21 cellular contexts compared by ENCODE assay signal in genomic region chr3:107366766-107367165, GRCh38. TPM values are rescaled to one million over a fixed set of nuclear protein-coding genes. Genes with fewer than 3 reads are reported as not detected.
DNase-seq lines count a peak whose midpoint lies in the region; ATAC-seq and TF ChIP-seq lines count a peak whose summit lies in the region.
"Had no signal": no experiment of that assay in that cellular context is flagged by ENCODE, and none has a peak within 500 bp of the region (broad histone marks: within the 10 kb centered on the region; RNA-seq: fewer than 3 reads in every experiment).

No MANE protein-coding gene starts in this region.

- no peaks in the 10 kb centered on the region; the same call in 1 of the 2 replicates for H3K36me3 ChIP-seq in GM23338 (ENCODE audit: insufficient read depth)
- H3K36me3 ChIP-seq: tibial artery had no signal

- peaks cover 18% of the 10 kb centered on the region for H3K4me1 Mint-ChIP-seq in GM23338
- peaks cover 19% of the 10 kb centered on the region for H3K4me1 Mint-ChIP-seq in chondrocyte (ENCODE audit: low read depth)
- peaks cover 1% of the 10 kb centered on the region for H3K4me1 Mint-ChIP-seq in activated T-helper 2 cell treated with anti-CD3 and anti-CD28 coated beads, Interferon-gamma antibody, Interleukin-2, Interleukin-4, amounts not matched to agents 10 μg/mL and 5 μg/mL and 100 μg/mL, durations not matched to agents 14 hours and 24 hours and 36 hours (ENCODE audit: low read depth)
- H3K4me1 Mint-ChIP-seq: activated naive CD8-positive, alpha-beta T cell treated with anti-CD3 and anti-CD28 coated beads, Interleukin-2, amount 10 ng/mL, durations not matched to agents 7 days and 5 days; central memory CD8-positive, alpha-beta T cell; neural crest cell had no signal

- peak overlapping the region; percentile 71 for H3K27ac ChIP-seq in GM23338 (ENCODE audit: low read depth)
- H3K27ac ChIP-seq: tibial artery had no signal

- H3K4me2 ChIP-seq in GM23338, result peak overlapping the region; percentile 2; the same call in 1 of the 2 replicates

- intact Hi-C loops in activated T-helper 2 cell treated with anti-CD3 and anti-CD28 coated beads, Interferon-gamma antibody, Interleukin-2, Interleukin-4, amounts not matched to agents 10 μg/mL and 5 μg/mL and 100 μg/mL, durations not matched to agents 14 hours and 24 hours and 36 hours (cut with micrococcal nuclease), result no loop called here
- intact Hi-C loops in left colon (cut with DNase I, micrococcal nuclease), result no loop called here

- ATAC-seq in GM23338 (peak; percentile 85), left colon (no peak)
- ATAC-seq: right cardiac atrium had no signal

- DNase-seq in GM23338 (ENCODE audit: low spot score), result peak; percentile 66
- peak; percentile 71 for DNase-seq in NCI-H226
- DNase-seq in chondrocyte (ENCODE audit: low spot score), result no peak
- peak; percentile 3 for DNase-seq in myocyte (ENCODE audit: low read depth)
- DNase-seq in HEK293T (ENCODE audit: extremely low spot score), result no peak
- no peak for DNase-seq in activated T-helper 2 cell treated with anti-CD3 and anti-CD28 coated beads, Interferon-gamma antibody, Interleukin-2, Interleukin-4, amounts not matched to agents 10 μg/mL and 5 μg/mL and 100 μg/mL, durations not matched to agents 14 hours and 24 hours and 36 hours (ENCODE audit: low spot score)
- DNase-seq in left colon, result no peak
- DNase-seq in foreskin melanocyte, result no peak
- DNase-seq: activated CD4-positive, CD25-positive, alpha-beta regulatory T cell treated with anti-CD3 and anti-CD28 coated beads, Interleukin-2, amount 50 U/mL, for 72 hours; activated naive CD8-positive, alpha-beta T cell treated with anti-CD3 and anti-CD28 coated beads, Interleukin-2, amount 10 ng/mL, durations not matched to agents 7 days and 5 days; activated T-cell treated with anti-CD3 and anti-CD28 coated beads, Interleukin-2, amount 50 U/mL, for 1 hour; DMS79; glutamatergic neuron; NCI-H1417 treated with DMSO at 0.1 percent for 48 hours; NCI-H345; right cardiac atrium; tibial artery had no signal

- POLR2A ChIA-PET in HEK293T (lab: Yijun Ruan, JAX), result no interaction called here

- H2AFZ ChIP-seq in GM23338, result no peak overlapping the region

- no peak overlapping the region for H3K4me3 ChIP-seq in GM23338
- H3K4me3 ChIP-seq: tibial artery had no signal

- H3K4me1 ChIP-seq in GM23338 (ENCODE audit: insufficient read depth), result peaks cover 32% of the 10 kb centered on the region

- CTCF ChIA-PET in HEK293T (lab: Yijun Ruan, JAX), result no interaction called here

- TF ChIP-seq CTCF in GM23338 (conservative IDR thresholded peaks at IDR 0.05; ENCODE audit: low read depth in 2 of 2) (no peak), chondrocyte (IDR thresholded peaks at IDR 0.05) (no peak)

- no peaks in the 10 kb centered on the region for H4K20me1 ChIP-seq in GM23338 (replicated peaks; ENCODE audit: insufficient read depth)

- H3K27me3 ChIP-seq in GM23338 (ENCODE audit: insufficient read depth), result no peaks in the 10 kb centered on the region
- H3K27me3 ChIP-seq: tibial artery had no signal

- peak overlapping the region; percentile 84 for H3K27ac Mint-ChIP-seq in GM23338
- H3K27ac Mint-ChIP-seq in chondrocyte (ENCODE audit: unreplicated experiment), result peak overlapping the region; percentile 58
- H3K27ac Mint-ChIP-seq in activated T-helper 2 cell treated with anti-CD3 and anti-CD28 coated beads, Interferon-gamma antibody, Interleukin-2, Interleukin-4, amounts not matched to agents 10 μg/mL and 5 μg/mL and 100 μg/mL, durations not matched to agents 14 hours and 24 hours and 36 hours, result no peak overlapping the region
- H3K27ac Mint-ChIP-seq: activated naive CD8-positive, alpha-beta T cell treated with anti-CD3 and anti-CD28 coated beads, Interleukin-2, amount 10 ng/mL, durations not matched to agents 7 days and 5 days had no signal

- no peaks in the 10 kb centered on the region for H3K9me2 ChIP-seq in GM23338 (ENCODE audit: insufficient read depth)

- H3K36me3 Mint-ChIP-seq in GM23338 (ENCODE audit: low read depth) (peaks cover 11% of the 10 kb centered on the region; the same call in 2 of the 3 replicates), chondrocyte (ENCODE audit: low read depth) (peaks cover 2% of the 10 kb centered on the region)
- H3K36me3 Mint-ChIP-seq in activated T-helper 2 cell treated with anti-CD3 and anti-CD28 coated beads, Interferon-gamma antibody, Interleukin-2, Interleukin-4, amounts not matched to agents 10 μg/mL and 5 μg/mL and 100 μg/mL, durations not matched to agents 14 hours and 24 hours and 36 hours (ENCODE audit: low read depth), result no peaks in the 10 kb centered on the region
- H3K36me3 Mint-ChIP-seq: activated naive CD8-positive, alpha-beta T cell treated with anti-CD3 and anti-CD28 coated beads, Interleukin-2, amount 10 ng/mL, durations not matched to agents 7 days and 5 days; CD14-positive monocyte had no signal

- no peaks in the 10 kb centered on the region for H3K79me2 ChIP-seq in GM23338 (replicated peaks; ENCODE audit: insufficient read depth)

- no peaks in the 10 kb centered on the region for H3F3A ChIP-seq in GM23338 (replicated peaks; ENCODE audit: low read depth)

- H3K9me3 Mint-ChIP-seq in GM23338 (peaks cover 7% of the 10 kb centered on the region; the same call in 2 of the 3 replicates), chondrocyte (ENCODE audit: low read depth) (no peaks in the 10 kb centered on the region)
- H3K9me3 Mint-ChIP-seq in activated T-helper 2 cell treated with anti-CD3 and anti-CD28 coated beads, Interferon-gamma antibody, Interleukin-2, Interleukin-4, amounts not matched to agents 10 μg/mL and 5 μg/mL and 100 μg/mL, durations not matched to agents 14 hours and 24 hours and 36 hours, result no peaks in the 10 kb centered on the region
- H3K9me3 Mint-ChIP-seq: central memory CD8-positive, alpha-beta T cell had no signal

- H3K4me3 Mint-ChIP-seq in GM23338, result no peak overlapping the region
- no peak overlapping the region for H3K4me3 Mint-ChIP-seq in chondrocyte (ENCODE audit: unreplicated experiment)
- no peak overlapping the region for H3K4me3 Mint-ChIP-seq in activated T-helper 2 cell treated with anti-CD3 and anti-CD28 coated beads, Interferon-gamma antibody, Interleukin-2, Interleukin-4, amounts not matched to agents 10 μg/mL and 5 μg/mL and 100 μg/mL, durations not matched to agents 14 hours and 24 hours and 36 hours (ENCODE audit: low read depth)
- H3K4me3 Mint-ChIP-seq: activated naive CD8-positive, alpha-beta T cell treated with anti-CD3 and anti-CD28 coated beads, Interleukin-2, amount 10 ng/mL, durations not matched to agents 7 days and 5 days; central memory CD8-positive, alpha-beta T cell; neural crest cell had no signal

- H3K27me3 Mint-ChIP-seq in GM23338 (ENCODE audit: insufficient read depth, low read depth, poor library complexity), result peaks cover 2% of the 10 kb centered on the region
- no peaks in the 10 kb centered on the region for H3K27me3 Mint-ChIP-seq in chondrocyte (ENCODE audit: low read depth)
- peaks cover 5% of the 10 kb centered on the region for H3K27me3 Mint-ChIP-seq in activated T-helper 2 cell treated with anti-CD3 and anti-CD28 coated beads, Interferon-gamma antibody, Interleukin-2, Interleukin-4, amounts not matched to agents 10 μg/mL and 5 μg/mL and 100 μg/mL, durations not matched to agents 14 hours and 24 hours and 36 hours (ENCODE audit: low read depth)

TF ChIP-seq in GM23338, 12 proteins besides CTCF, POLR2A, EP300 and RAD21 (continues in another document):
- TF ChIP-seq STAT1 (IDR thresholded peaks at IDR 0.05; ENCODE audit: unreplicated experiment), result no peak
- no peak for TF ChIP-seq CREB1 (CRISPR knock-in tag; IDR thresholded peaks at IDR 0.05; ENCODE audit: low read depth)
- TF ChIP-seq ETS1 (IDR thresholded peaks at IDR 0.05), result no peak
- no peak for TF ChIP-seq EZH2phosphoT487 (IDR thresholded peaks at IDR 0.05; ENCODE audit: unreplicated experiment)
- no peak for TF ChIP-seq POLR2AphosphoS5 (IDR thresholded peaks at IDR 0.05; ENCODE audit: low read depth)
- no peak for TF ChIP-seq NANOG (IDR thresholded peaks at IDR 0.05; ENCODE audit: borderline replicate concordance)

TF ChIP-seq in HEK293T, 16 proteins besides CTCF, POLR2A, EP300 and RAD21:
- TF ChIP-seq HDGF (IDR thresholded peaks at IDR 0.05; ENCODE audit: borderline replicate concordance) (no peak), TARDBP (IDR thresholded peaks at IDR 0.05) (no peak), ELF4 (IDR thresholded peaks at IDR 0.05) (no peak), L3MBTL2 (conservative IDR thresholded peaks at IDR 0.05) (no peak), FOXA1 (IDR thresholded peaks at IDR 0.05) (no peak), NFRKB (IDR thresholded peaks at IDR 0.05) (no peak), SP1 (IDR thresholded peaks at IDR 0.05) (no peak), CTBP1 (IDR thresholded peaks at IDR 0.05; ENCODE audit: borderline replicate concordance) (no peak), ARNT (IDR thresholded peaks at IDR 0.05) (no peak), FOXM1 (IDR thresholded peaks at IDR 0.05; ENCODE audit: borderline replicate concordance) (no peak), LEF1 (IDR thresholded peaks at IDR 0.05; ENCODE audit: borderline replicate concordance) (no peak), SUZ12 (IDR thresholded peaks at IDR 0.05) (no peak), FOXK2 (IDR thresholded peaks at IDR 0.05) (no peak), BHLHE40 (IDR thresholded peaks at IDR 0.05; ENCODE audit: borderline replicate concordance) (no peak), ZNF384 (IDR thresholded peaks at IDR 0.05) (no peak), PKNOX1 (IDR thresholded peaks at IDR 0.05) (no peak)

RNA-seq across cellular contexts. Expression of gene CCDC54, which starts 10.5 kb away (rescaled TPM):
- total RNA-seq in GM23338 (2014; rRNA removed; shearing (Covaris generic)), result not detected in 2 replicates
- not detected in 2 replicates for polyA plus RNA-seq in GM23338 (2016; fragmentation: Nextera tagmentation; extraction: Ambion mirVana)
- total RNA-seq in chondrocyte (not detected in 3 replicates), myocyte (not detected in 2 replicates), left colon (not detected)
- 0.63 TPM for polyA plus RNA-seq in myocyte (2012)
- total RNA-seq in activated T-helper 2 cell treated with anti-CD3 and anti-CD28 coated beads, Interferon-gamma antibody, Interleukin-2, Interleukin-4, amounts not matched to agents 10 μg/mL and 5 μg/mL and 100 μg/mL, durations not matched to agents 14 hours and 24 hours and 36 hours, result not detected in 2 replicates
- total RNA-seq: activated naive CD8-positive, alpha-beta T cell treated with anti-CD3 and anti-CD28 coated beads, Interleukin-2, amount 10 ng/mL, durations not matched to agents 7 days and 5 days; lower leg skin; neural crest cell; right cardiac atrium had no signal
- polyA plus RNA-seq: CD14-positive monocyte, right cardiac atrium had no signal

Comparison
In these comparisons a context has a peak if more than half of its experiments do, and no peak if none do; other contexts are left out.
1. DNase-seq: peak in GM23338 (single experiment), NCI-H226 (single experiment) and myocyte (single experiment); none in chondrocyte (single experiment), HEK293T (single experiment), activated T-helper 2 cell treated with anti-CD3 and anti-CD28 coated beads, Interferon-gamma antibody, Interleukin-2, Interleukin-4, amounts not matched to agents 10 μg/mL and 5 μg/mL and 100 μg/mL, durations not matched to agents 14 hours and 24 hours and 36 hours (single experiment), left colon (0 of 2) and foreskin melanocyte (single experiment).